ENCODE assay signal across 14 cellular contexts in the genomic region with DNA sequence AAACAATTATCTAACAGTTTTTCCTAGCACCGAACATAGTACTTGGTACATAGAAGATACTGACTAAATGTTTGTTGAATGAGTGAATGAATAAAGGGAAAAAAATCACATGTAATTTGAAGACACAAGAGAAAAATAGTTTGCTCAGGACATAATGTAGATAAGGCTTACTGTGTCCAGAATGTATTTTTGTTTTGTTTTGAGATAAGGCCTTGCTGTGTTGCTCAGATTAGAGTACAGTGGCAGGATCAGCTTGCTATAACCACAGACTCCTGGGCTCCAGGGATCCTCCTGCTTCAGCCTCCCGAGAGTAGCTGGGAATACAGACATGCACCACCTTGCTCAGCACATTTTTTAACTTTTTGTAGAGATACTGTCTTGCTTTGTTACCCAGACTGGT. TPM values are rescaled to one million over a fixed set of nuclear protein-coding genes. Genes with fewer than 3 reads are reported as not detected.
DNase-seq lines count a peak whose midpoint lies in the region; ATAC-seq and TF ChIP-seq lines count a peak whose summit lies in the region.
"Had no signal": no experiment of that assay in that cellular context is flagged by ENCODE, and none has a peak within 500 bp of the region (broad histone marks: within the 10 kb centered on the region; RNA-seq: fewer than 3 reads in every experiment).

No MANE protein-coding gene starts in this region.

- H3K36me3 ChIP-seq in brain microvascular endothelial cell (replicated peaks): no peaks in the 10 kb centered on the region

- no peaks in the 10 kb centered on the region for H3K9me3 Mint-ChIP-seq in HFFc6
- H3K9me3 Mint-ChIP-seq: CD4-positive, alpha-beta T cell had no signal

- peak overlapping the region; percentile 42; the same call in 1 of the 2 replicates for H3K27ac Mint-ChIP-seq in HFFc6
- H3K27ac Mint-ChIP-seq: B cell; CD4-positive, alpha-beta T cell had no signal

- H3K27ac ChIP-seq in brain microvascular endothelial cell: no peak overlapping the region

- H3K4me3 ChIP-seq in brain microvascular endothelial cell (ENCODE audit: low read depth, low read length) (no peak overlapping the region), fibroblast of the aortic adventitia (ENCODE audit: low read depth, low read length) (no peak overlapping the region)

- no peak for TF ChIP-seq CTCF in HFFc6 (IDR thresholded peaks at IDR 0.05)
- no peak for TF ChIP-seq CTCF in brain microvascular endothelial cell (IDR thresholded peaks at IDR 0.05; ENCODE audit: low read depth, low read length, missing control alignments)
- TF ChIP-seq CTCF in fibroblast of the aortic adventitia (IDR thresholded peaks at IDR 0.05; ENCODE audit: insufficient read depth, low read length): no peak

- H3K4me3 Mint-ChIP-seq in HFFc6: no peak overlapping the region
- H3K4me3 Mint-ChIP-seq: B cell; CD4-positive, alpha-beta T cell had no signal

- peaks cover 13% of the 10 kb centered on the region for H3K36me3 Mint-ChIP-seq in HFFc6 (ENCODE audit: low read depth)

- peaks cover 49% of the 10 kb centered on the region for H3K4me1 Mint-ChIP-seq in HFFc6 (ENCODE audit: low read depth)

- H3K27me3 Mint-ChIP-seq in HFFc6 (ENCODE audit: insufficient read depth): no peaks in the 10 kb centered on the region
- H3K27me3 Mint-ChIP-seq: B cell; CD4-positive, alpha-beta T cell had no signal

- in situ Hi-C loops in brain microvascular endothelial cell (cut with HindIII; ENCODE audit: low pct_ligation_motif_present, low sequenced_read_pairs): no loop called here

- ATAC-seq in HG03025 (IDR thresholded peaks at IDR 0.05; ENCODE audit: low FRiP score, unreplicated experiment): no peak

- no peak for DNase-seq in HFFc6
- DNase-seq in amniotic epithelial cell (ENCODE audit: low read depth): peak; percentile 38
- DNase-seq in brain microvascular endothelial cell: peak; percentile 22
- peak; percentile 12 for DNase-seq in fibroblast of the aortic adventitia (ENCODE audit: low read depth)
- DNase-seq in NCI-H2196 treated with DMSO at 0.1 percent for 48 hours (lab: John Stamatoyannopoulos, UW; ENCODE audit: unreplicated experiment): no peak
- DNase-seq in NCI-H2107 (lab: John Stamatoyannopoulos, UW): no peak
- no peak for DNase-seq in HuH-7.5 (ENCODE audit: low spot score)
- DNase-seq: C1 segment of cervical spinal cord; Calu3; CD4-positive, alpha-beta T cell; DMS 273 treated with DMSO at 0.1 percent for 48 hours; IMR-90 had no signal

- H3K27me3 ChIP-seq in brain microvascular endothelial cell (replicated peaks): no peaks in the 10 kb centered on the region

RNA-seq across cellular contexts. Expression of gene FAM199X, which starts 6.5 kb away (rescaled TPM):
- 10 to 100 TPM; 15.4 to 18.4 (median 16.8) TPM for total RNA-seq in HFFc6 (2021; fragmentation: NEBNext Ultra II Directional; extraction: Animal tissue kit (Norgen Biotek cat#: 25700))
- total RNA-seq in fibroblast of the aortic adventitia (ENCODE audit: low replicate concordance): 10.5 and 16.7 TPM in 2 replicates

RNA-seq across cellular contexts. Expression of gene SLC25A53, which starts 16.0 kb away (rescaled TPM):
- total RNA-seq in HFFc6 (2021; fragmentation: NEBNext Ultra II Directional; extraction: Animal tissue kit (Norgen Biotek cat#: 25700)): 1 to 10 TPM; 4.0 to 5.9 (median 4.6) TPM
- total RNA-seq in fibroblast of the aortic adventitia (ENCODE audit: low replicate concordance): 3.6 and 12.9 TPM in 2 replicates

Comparison
In these comparisons a context has a peak if more than half of its experiments do, and no peak if none do; other contexts are left out.
1. DNase-seq: peak in amniotic epithelial cell (single experiment), brain microvascular endothelial cell (single experiment) and fibroblast of the aortic adventitia (single experiment); none in HFFc6 (single experiment), NCI-H2196 treated with DMSO at 0.1 percent for 48 hours (single experiment), NCI-H2107 (single experiment) and HuH-7.5 (single experiment).